1 cellular context compared by ENCODE assay signal in the genomic region with DNA sequence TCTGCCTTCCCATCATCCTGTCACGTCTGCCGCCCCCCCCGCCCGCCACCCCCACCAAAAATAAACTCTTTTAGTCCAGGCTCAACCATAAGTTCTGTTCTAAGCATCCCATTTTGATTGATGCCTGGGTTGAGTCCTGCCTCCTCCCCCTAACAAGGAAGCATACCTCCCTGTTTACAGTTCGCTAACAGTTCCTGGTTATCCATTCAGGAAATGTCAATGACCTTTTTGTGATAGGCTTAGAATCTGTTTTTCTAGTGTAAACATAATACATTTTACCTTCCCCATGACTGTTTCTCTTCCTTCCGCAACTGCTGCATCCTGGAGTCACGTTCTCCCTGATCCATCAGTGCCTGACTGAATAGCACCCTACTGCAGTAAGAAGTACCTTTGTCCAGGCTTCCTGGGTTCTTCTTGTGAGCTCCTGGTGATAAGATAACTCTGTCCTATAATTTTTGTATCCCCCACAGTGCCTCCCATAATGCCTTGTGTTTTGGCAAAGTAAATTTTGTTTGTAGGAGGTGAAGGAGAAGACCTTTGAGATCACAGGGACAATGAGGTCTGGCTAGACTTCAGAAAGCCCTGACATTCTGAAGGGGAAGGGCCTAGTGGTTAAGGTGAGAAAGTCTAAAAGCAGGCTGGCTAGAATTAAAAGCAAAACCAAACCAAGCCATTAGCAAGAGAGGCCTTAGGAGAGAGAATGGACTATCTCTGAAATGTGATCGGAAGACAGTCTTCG.
TF ChIP-seq lines count a peak whose summit lies in the region.

No MANE protein-coding gene starts in this region.

TF ChIP-seq in HepG2, 621 proteins besides CTCF, POLR2A, EP300 and RAD21 (continued from another document and continues in another):
- TF ChIP-seq, protein P1, sequence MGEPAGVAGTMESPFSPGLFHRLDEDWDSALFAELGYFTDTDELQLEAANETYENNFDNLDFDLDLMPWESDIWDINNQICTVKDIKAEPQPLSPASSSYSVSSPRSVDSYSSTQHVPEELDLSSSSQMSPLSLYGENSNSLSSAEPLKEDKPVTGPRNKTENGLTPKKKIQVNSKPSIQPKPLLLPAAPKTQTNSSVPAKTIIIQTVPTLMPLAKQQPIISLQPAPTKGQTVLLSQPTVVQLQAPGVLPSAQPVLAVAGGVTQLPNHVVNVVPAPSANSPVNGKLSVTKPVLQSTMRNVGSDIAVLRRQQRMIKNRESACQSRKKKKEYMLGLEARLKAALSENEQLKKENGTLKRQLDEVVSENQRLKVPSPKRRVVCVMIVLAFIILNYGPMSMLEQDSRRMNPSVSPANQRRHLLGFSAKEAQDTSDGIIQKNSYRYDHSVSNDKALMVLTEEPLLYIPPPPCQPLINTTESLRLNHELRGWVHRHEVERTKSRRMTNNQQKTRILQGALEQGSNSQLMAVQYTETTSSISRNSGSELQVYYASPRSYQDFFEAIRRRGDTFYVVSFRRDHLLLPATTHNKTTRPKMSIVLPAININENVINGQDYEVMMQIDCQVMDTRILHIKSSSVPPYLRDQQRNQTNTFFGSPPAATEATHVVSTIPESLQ (CRISPR knock-in tag; conservative IDR thresholded peaks at IDR 0.05): no peak
- TF ChIP-seq TCF12 (IDR thresholded peaks at IDR 0.05): no peak
- no peak for TF ChIP-seq TCF12 (CRISPR knock-in tag; IDR thresholded peaks at IDR 0.05)
- no peak for TF ChIP-seq ZBTB1 (CRISPR knock-in tag; IDR thresholded peaks at IDR 0.05; ENCODE audit: borderline replicate concordance)
- no peak for TF ChIP-seq CEBPB (IDR thresholded peaks at IDR 0.05; ENCODE audit: borderline replicate concordance, low read depth, low read length)
- no peak for TF ChIP-seq SETDB1 (CRISPR knock-in tag; IDR thresholded peaks at IDR 0.05; ENCODE audit: borderline replicate concordance)
- no peak for TF ChIP-seq RBM39 (IDR thresholded peaks at IDR 0.05; ENCODE audit: low read depth, low read length, poor library complexity, severe bottlenecking)
- TF ChIP-seq CHCHD3 (CRISPR knock-in tag; IDR thresholded peaks at IDR 0.05): no peak
- TF ChIP-seq MTA1 (CRISPR knock-in tag; IDR thresholded peaks at IDR 0.05; ENCODE audit: borderline replicate concordance): no peak; the same call in 1 of the 2 replicates
- peak; percentile 87 for TF ChIP-seq RARA (CRISPR knock-in tag; IDR thresholded peaks at IDR 0.05)
- TF ChIP-seq, protein P2, sequence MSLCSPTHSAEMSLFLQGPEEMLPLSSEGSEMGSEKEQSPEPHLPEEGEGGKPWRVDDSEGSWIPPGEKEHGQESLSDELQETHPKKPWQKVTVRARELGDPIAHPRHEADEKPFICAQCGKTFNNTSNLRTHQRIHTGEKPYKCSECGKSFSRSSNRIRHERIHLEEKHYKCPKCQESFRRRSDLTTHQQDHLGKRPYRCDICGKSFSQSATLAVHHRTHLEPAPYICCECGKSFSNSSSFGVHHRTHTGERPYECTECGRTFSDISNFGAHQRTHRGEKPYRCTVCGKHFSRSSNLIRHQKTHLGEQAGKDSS (CRISPR knock-in tag; IDR thresholded peaks at IDR 0.05; ENCODE audit: borderline replicate concordance, low read depth): no peak
- no peak for TF ChIP-seq ZNF101 (CRISPR knock-in tag; IDR thresholded peaks at IDR 0.05; ENCODE audit: borderline replicate concordance, low read depth)
- TF ChIP-seq, protein P3, sequence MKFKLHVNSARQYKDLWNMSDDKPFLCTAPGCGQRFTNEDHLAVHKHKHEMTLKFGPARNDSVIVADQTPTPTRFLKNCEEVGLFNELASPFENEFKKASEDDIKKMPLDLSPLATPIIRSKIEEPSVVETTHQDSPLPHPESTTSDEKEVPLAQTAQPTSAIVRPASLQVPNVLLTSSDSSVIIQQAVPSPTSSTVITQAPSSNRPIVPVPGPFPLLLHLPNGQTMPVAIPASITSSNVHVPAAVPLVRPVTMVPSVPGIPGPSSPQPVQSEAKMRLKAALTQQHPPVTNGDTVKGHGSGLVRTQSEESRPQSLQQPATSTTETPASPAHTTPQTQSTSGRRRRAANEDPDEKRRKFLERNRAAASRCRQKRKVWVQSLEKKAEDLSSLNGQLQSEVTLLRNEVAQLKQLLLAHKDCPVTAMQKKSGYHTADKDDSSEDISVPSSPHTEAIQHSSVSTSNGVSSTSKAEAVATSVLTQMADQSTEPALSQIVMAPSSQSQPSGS (CRISPR knock-in tag; IDR thresholded peaks at IDR 0.05): peak; percentile 37; the same call in 1 of the 2 replicates
- TF ChIP-seq FOXC1 (CRISPR knock-in tag; IDR thresholded peaks at IDR 0.05; ENCODE audit: borderline replicate concordance): no peak
- no peak for TF ChIP-seq PRPF4 (IDR thresholded peaks at IDR 0.05; ENCODE audit: low read depth, low read length, poor library complexity, severe bottlenecking)
- peak; percentile 86; the same call in 1 of the 2 replicates for TF ChIP-seq MEIS2 (CRISPR knock-in tag; IDR thresholded peaks at IDR 0.05)
- no peak for TF ChIP-seq ZNF678 (CRISPR knock-in tag; IDR thresholded peaks at IDR 0.05)
- TF ChIP-seq MIER2 (CRISPR knock-in tag; IDR thresholded peaks at IDR 0.05): 0 out of 2 replicates have a peak, but pooled peaks have one; percentile 18
- no peak for TF ChIP-seq ARNT2 (CRISPR knock-in tag; IDR thresholded peaks at IDR 0.05; ENCODE audit: low read depth)
- TF ChIP-seq, protein P4, sequence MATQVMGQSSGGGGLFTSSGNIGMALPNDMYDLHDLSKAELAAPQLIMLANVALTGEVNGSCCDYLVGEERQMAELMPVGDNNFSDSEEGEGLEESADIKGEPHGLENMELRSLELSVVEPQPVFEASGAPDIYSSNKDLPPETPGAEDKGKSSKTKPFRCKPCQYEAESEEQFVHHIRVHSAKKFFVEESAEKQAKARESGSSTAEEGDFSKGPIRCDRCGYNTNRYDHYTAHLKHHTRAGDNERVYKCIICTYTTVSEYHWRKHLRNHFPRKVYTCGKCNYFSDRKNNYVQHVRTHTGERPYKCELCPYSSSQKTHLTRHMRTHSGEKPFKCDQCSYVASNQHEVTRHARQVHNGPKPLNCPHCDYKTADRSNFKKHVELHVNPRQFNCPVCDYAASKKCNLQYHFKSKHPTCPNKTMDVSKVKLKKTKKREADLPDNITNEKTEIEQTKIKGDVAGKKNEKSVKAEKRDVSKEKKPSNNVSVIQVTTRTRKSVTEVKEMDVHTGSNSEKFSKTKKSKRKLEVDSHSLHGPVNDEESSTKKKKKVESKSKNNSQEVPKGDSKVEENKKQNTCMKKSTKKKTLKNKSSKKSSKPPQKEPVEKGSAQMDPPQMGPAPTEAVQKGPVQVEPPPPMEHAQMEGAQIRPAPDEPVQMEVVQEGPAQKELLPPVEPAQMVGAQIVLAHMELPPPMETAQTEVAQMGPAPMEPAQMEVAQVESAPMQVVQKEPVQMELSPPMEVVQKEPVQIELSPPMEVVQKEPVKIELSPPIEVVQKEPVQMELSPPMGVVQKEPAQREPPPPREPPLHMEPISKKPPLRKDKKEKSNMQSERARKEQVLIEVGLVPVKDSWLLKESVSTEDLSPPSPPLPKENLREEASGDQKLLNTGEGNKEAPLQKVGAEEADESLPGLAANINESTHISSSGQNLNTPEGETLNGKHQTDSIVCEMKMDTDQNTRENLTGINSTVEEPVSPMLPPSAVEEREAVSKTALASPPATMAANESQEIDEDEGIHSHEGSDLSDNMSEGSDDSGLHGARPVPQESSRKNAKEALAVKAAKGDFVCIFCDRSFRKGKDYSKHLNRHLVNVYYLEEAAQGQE (IDR thresholded peaks at IDR 0.05; ENCODE audit: borderline replicate concordance in 1 of 2, low read depth in 1 of 2, low read length in 2 of 2): peak in 1 of 2 experiments; percentile 55; a peak in 1 of 4 replicates
- TF ChIP-seq ZNF616 (CRISPR knock-in tag; IDR thresholded peaks at IDR 0.05; ENCODE audit: low read depth): no peak
- TF ChIP-seq, protein P5, sequence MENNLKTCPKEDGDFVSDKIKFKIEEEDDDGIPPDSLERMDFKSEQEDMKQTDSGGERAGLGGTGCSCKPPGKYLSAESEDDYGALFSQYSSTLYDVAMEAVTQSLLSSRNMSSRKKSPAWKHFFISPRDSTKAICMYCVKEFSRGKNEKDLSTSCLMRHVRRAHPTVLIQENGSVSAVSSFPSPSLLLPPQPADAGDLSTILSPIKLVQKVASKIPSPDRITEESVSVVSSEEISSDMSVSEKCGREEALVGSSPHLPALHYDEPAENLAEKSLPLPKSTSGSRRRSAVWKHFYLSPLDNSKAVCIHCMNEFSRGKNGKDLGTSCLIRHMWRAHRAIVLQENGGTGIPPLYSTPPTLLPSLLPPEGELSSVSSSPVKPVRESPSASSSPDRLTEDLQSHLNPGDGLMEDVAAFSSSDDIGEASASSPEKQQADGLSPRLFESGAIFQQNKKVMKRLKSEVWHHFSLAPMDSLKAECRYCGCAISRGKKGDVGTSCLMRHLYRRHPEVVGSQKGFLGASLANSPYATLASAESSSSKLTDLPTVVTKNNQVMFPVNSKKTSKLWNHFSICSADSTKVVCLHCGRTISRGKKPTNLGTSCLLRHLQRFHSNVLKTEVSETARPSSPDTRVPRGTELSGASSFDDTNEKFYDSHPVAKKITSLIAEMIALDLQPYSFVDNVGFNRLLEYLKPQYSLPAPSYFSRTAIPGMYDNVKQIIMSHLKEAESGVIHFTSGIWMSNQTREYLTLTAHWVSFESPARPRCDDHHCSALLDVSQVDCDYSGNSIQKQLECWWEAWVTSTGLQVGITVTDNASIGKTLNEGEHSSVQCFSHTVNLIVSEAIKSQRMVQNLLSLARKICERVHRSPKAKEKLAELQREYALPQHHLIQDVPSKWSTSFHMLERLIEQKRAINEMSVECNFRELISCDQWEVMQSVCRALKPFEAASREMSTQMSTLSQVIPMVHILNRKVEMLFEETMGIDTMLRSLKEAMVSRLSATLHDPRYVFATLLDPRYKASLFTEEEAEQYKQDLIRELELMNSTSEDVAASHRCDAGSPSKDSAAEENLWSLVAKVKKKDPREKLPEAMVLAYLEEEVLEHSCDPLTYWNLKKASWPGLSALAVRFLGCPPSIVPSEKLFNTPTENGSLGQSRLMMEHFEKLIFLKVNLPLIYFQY (CRISPR knock-in tag; IDR thresholded peaks at IDR 0.05; ENCODE audit: borderline replicate concordance): no peak
- no peak for TF ChIP-seq ZNF674 (CRISPR knock-in tag; IDR thresholded peaks at IDR 0.05; ENCODE audit: low read depth)
- no peak for TF ChIP-seq ZNF207 (IDR thresholded peaks at IDR 0.05; ENCODE audit: borderline replicate concordance)
- peak; percentile 73 for TF ChIP-seq ZNF143 (CRISPR knock-in tag; IDR thresholded peaks at IDR 0.05)
- TF ChIP-seq ZNF10 (CRISPR knock-in tag; IDR thresholded peaks at IDR 0.05; ENCODE audit: borderline replicate concordance, low read depth): no peak
- TF ChIP-seq, protein P6, sequence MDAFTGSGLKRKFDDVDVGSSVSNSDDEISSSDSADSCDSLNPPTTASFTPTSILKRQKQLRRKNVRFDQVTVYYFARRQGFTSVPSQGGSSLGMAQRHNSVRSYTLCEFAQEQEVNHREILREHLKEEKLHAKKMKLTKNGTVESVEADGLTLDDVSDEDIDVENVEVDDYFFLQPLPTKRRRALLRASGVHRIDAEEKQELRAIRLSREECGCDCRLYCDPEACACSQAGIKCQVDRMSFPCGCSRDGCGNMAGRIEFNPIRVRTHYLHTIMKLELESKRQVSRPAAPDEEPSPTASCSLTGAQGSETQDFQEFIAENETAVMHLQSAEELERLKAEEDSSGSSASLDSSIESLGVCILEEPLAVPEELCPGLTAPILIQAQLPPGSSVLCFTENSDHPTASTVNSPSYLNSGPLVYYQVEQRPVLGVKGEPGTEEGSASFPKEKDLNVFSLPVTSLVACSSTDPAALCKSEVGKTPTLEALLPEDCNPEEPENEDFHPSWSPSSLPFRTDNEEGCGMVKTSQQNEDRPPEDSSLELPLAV (CRISPR knock-in tag; conservative IDR thresholded peaks at IDR 0.05; ENCODE audit: low read depth): no peak
- TF ChIP-seq HHEX (CRISPR knock-in tag; IDR thresholded peaks at IDR 0.05): peak; percentile 15; the same call in 1 of the 2 replicates
- TF ChIP-seq, protein P7, sequence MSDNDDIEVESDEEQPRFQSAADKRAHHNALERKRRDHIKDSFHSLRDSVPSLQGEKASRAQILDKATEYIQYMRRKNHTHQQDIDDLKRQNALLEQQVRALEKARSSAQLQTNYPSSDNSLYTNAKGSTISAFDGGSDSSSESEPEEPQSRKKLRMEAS (IDR thresholded peaks at IDR 0.05): no peak
- TF ChIP-seq AKAP8 (CRISPR knock-in tag; IDR thresholded peaks at IDR 0.05): peak; percentile 19; the same call in 1 of the 2 replicates
- TF ChIP-seq JUN (CRISPR knock-in tag; IDR thresholded peaks at IDR 0.05): no peak
- TF ChIP-seq, protein P8, sequence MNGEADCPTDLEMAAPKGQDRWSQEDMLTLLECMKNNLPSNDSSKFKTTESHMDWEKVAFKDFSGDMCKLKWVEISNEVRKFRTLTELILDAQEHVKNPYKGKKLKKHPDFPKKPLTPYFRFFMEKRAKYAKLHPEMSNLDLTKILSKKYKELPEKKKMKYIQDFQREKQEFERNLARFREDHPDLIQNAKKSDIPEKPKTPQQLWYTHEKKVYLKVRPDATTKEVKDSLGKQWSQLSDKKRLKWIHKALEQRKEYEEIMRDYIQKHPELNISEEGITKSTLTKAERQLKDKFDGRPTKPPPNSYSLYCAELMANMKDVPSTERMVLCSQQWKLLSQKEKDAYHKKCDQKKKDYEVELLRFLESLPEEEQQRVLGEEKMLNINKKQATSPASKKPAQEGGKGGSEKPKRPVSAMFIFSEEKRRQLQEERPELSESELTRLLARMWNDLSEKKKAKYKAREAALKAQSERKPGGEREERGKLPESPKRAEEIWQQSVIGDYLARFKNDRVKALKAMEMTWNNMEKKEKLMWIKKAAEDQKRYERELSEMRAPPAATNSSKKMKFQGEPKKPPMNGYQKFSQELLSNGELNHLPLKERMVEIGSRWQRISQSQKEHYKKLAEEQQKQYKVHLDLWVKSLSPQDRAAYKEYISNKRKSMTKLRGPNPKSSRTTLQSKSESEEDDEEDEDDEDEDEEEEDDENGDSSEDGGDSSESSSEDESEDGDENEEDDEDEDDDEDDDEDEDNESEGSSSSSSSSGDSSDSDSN (CRISPR knock-in tag; IDR thresholded peaks at IDR 0.05): no peak
- peak; percentile 20; the same call in 1 of the 2 replicates for TF ChIP-seq SIX1 (CRISPR knock-in tag; IDR thresholded peaks at IDR 0.05; ENCODE audit: borderline replicate concordance)
- no peak for TF ChIP-seq FLYWCH1 (CRISPR knock-in tag; IDR thresholded peaks at IDR 0.05)
- TF ChIP-seq, protein P9, sequence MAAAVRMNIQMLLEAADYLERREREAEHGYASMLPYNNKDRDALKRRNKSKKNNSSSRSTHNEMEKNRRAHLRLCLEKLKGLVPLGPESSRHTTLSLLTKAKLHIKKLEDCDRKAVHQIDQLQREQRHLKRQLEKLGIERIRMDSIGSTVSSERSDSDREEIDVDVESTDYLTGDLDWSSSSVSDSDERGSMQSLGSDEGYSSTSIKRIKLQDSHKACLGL (CRISPR knock-in tag; IDR thresholded peaks at IDR 0.05): no peak
- TF ChIP-seq ZNF260 (CRISPR knock-in tag; IDR thresholded peaks at IDR 0.05; ENCODE audit: borderline replicate concordance, low read depth): no peak
- TF ChIP-seq ZMAT3 (CRISPR knock-in tag; conservative IDR thresholded peaks at IDR 0.05): no peak; the same call in 1 of the 2 replicates
- TF ChIP-seq TMF1 (CRISPR knock-in tag; IDR thresholded peaks at IDR 0.05; ENCODE audit: low read depth): no peak
